In genomic region chr17:71505981-71506380, GRCh38 we compare ENCODE assay signal across 25 cellular contexts.
DNase-seq lines count a peak whose midpoint lies in the region; ATAC-seq, FAIRE-seq and TF ChIP-seq lines count a peak whose summit lies in the region.
"Had no signal": no experiment of that assay in that cellular context is flagged by ENCODE, and none has a peak within 500 bp of the region (broad histone marks: within the 10 kb centered on the region; RNA-seq: fewer than 3 reads in every experiment).

No MANE protein-coding gene starts in this region.

- peak overlapping the region; percentile 6 for H2BK5ac ChIP-seq in IMR-90 (ENCODE audit: low read depth, low read length, poor library complexity, severe bottlenecking)

- WGBS in mammary epithelial cell (ENCODE audit: low coverage, missing lambda C conversion rate): 93% methylated on average over 6 of the region's 6 CpGs
- 64% methylated on average over 6 of the region's 6 CpGs for WGBS in A549 (ENCODE audit: missing lambda C conversion rate)
- no CpG with 5 or more reads among the region's 6 CpGs for WGBS in IMR-90 (ENCODE audit: extremely low coverage in 2 of 2, insufficient read length in 1 of 2), 2 experiments

- no peaks in the 10 kb centered on the region for H3K9me3 Mint-ChIP-seq in MCF 10A (ENCODE audit: unreplicated experiment)

- H3K79me1 ChIP-seq in IMR-90 (ENCODE audit: low read depth in 1 of 2, low read length in 2 of 2): no peaks in the 10 kb centered on the region

- TF ChIP-seq POLR2A in A549 (IDR thresholded peaks at IDR 0.05; ENCODE audit: low read length) (no peak), IMR-90 (IDR thresholded peaks at IDR 0.05; ENCODE audit: low read depth, low read length) (no peak)

- H3K27ac ChIP-seq in mammary epithelial cell (ENCODE audit: insufficient read depth, low read depth, low read length) (no peak overlapping the region), A549 (no peak overlapping the region), IMR-90 (ENCODE audit: insufficient read depth, low read length) (no peak overlapping the region)
- H3K27ac ChIP-seq: 22Rv1, BLaER1 had no signal

- intact Hi-C loops in mammary epithelial cell (cut with micrococcal nuclease) (no loop called here), MCF 10A (cut with micrococcal nuclease) (no loop called here), IMR-90 (cut with micrococcal nuclease) (no loop called here)

- in situ Hi-C loops in mammary epithelial cell (cut with MboI; ENCODE audit: low sequenced_read_pairs in 2 of 2): no loop called here
- in situ Hi-C loops in IMR-90 (cut with MboI; ENCODE audit: low sequenced_read_pairs): no loop called here

- no peaks in the 10 kb centered on the region for H3K79me2 ChIP-seq in mammary epithelial cell (ENCODE audit: insufficient read depth, low read length)

- no peak overlapping the region for H3K23ac ChIP-seq in IMR-90 (ENCODE audit: low read depth, low read length)

- no peak overlapping the region for H3K14ac ChIP-seq in IMR-90 (replicated peaks; ENCODE audit: low read depth, low read length)

- H3K4me3 ChIP-seq in mammary epithelial cell (replicated peaks in 1 of 3; ENCODE audit: insufficient read depth in 1 of 3, low read depth in 2 of 3, low read length in 3 of 3) (no peak overlapping the region), A549 (no peak overlapping the region), IMR-90 (ENCODE audit: insufficient read depth, low read depth, low read length) (no peak overlapping the region)
- H3K4me3 ChIP-seq: BLaER1, GM12878 had no signal

- POLR2A ChIA-PET in MCF 10A (lab: Yijun Ruan, JAX) (no interaction called here), A549 (lab: Yijun Ruan, JAX) (no interaction called here), IMR-90 (lab: Charles Lee; ENCODE audit: unreplicated experiment) (no interaction called here)

- CTCF ChIA-PET in mammary epithelial cell (lab: Charles Lee; ENCODE audit: low non-redundant PET) (no interaction called here), MCF 10A (lab: Yijun Ruan, JAX) (interaction anchor here (0.5 to 1.6 kb wide), 3 partner anchors 17 to 443 kb away, joined by 3 to 5 read pairs (median 4); no protein-coding TSS in a partner anchor), A549 (lab: Yijun Ruan, JAX) (interaction anchor here (1.3 kb wide), 1 partner anchor 14 kb away, joined by 6 read pairs; no protein-coding TSS in a partner anchor), IMR-90 (lab: Yijun Ruan, JAX) (interaction anchor here (0.7 to 1.3 kb wide), 2 partner anchors 33 to 70 kb away, joined by 3 to 5 read pairs; no protein-coding TSS in a partner anchor)

- H3K9ac ChIP-seq in mammary epithelial cell (ENCODE audit: insufficient read depth, low read length) (no peak overlapping the region), IMR-90 (ENCODE audit: low read depth, low read length) (no peak overlapping the region)
- H3K9ac ChIP-seq: BLaER1 had no signal

- no peak overlapping the region for H4K5ac ChIP-seq in IMR-90 (ENCODE audit: low read depth, low read length)

- DNase-seq in mammary epithelial cell (no peak), MCF 10A (ENCODE audit: unreplicated experiment) (no peak), A549 (ENCODE audit: low read depth in 1 of 2, low spot score in 1 of 2) (no peak), IMR-90 (no peak), NCI-H774 (lab: John Stamatoyannopoulos, UW) (no peak)
- DNase-seq: ACHN; BE2C; C1 segment of cervical spinal cord; CD4-positive, alpha-beta memory T cell; CD4-positive, CD25-positive, alpha-beta regulatory T cell; CD8-positive, alpha-beta memory T cell; COR-L47; DMS 273 treated with DMSO at 0.1 percent for 48 hours; DMS153; DMS53; DMS79; DND-41; GDM1 had no signal

- no peak overlapping the region for H3K27ac Mint-ChIP-seq in MCF 10A (ENCODE audit: low read depth, unreplicated experiment)
- H3K27ac Mint-ChIP-seq: CD14-positive monocyte; CD4-positive, alpha-beta memory T cell; CD4-positive, CD25-positive, alpha-beta regulatory T cell; CD8-positive, alpha-beta memory T cell had no signal

- no peaks in the 10 kb centered on the region for H3K27me3 ChIP-seq in mammary epithelial cell (ENCODE audit: insufficient read depth, low read length)
- no peaks in the 10 kb centered on the region for H3K27me3 ChIP-seq in IMR-90 (ENCODE audit: control insufficient read depth, insufficient read depth, low read length)
- H3K27me3 ChIP-seq: BE2C, BLaER1 had no signal

- H3K18ac ChIP-seq in IMR-90 (ENCODE audit: low read depth, low read length): peak overlapping the region; percentile 60; the same call in 1 of the 2 replicates

- H3K4me2 ChIP-seq in mammary epithelial cell (ENCODE audit: insufficient read depth, low read depth, low read length) (no peak overlapping the region), A549 (no peak overlapping the region), IMR-90 (ENCODE audit: low read depth, low read length) (no peak overlapping the region)
- H3K4me2 ChIP-seq: BLaER1 had no signal

- no peak overlapping the region for H2AK5ac ChIP-seq in IMR-90 (ENCODE audit: low read depth, low read length)

- H3K4me1 Mint-ChIP-seq in MCF 10A (ENCODE audit: insufficient read depth, unreplicated experiment): peaks cover 6% of the 10 kb centered on the region
- H3K4me1 Mint-ChIP-seq: CD14-positive monocyte; CD4-positive, alpha-beta memory T cell; CD4-positive, CD25-positive, alpha-beta regulatory T cell; CD8-positive, alpha-beta memory T cell had no signal

- H3K36me3 ChIP-seq in mammary epithelial cell (ENCODE audit: insufficient read depth, low read length): no peaks in the 10 kb centered on the region
- no peaks in the 10 kb centered on the region for H3K36me3 ChIP-seq in IMR-90 (ENCODE audit: control insufficient read depth, insufficient read depth, low read length)
- H3K36me3 ChIP-seq: BE2C, BLaER1 had no signal

- no peak for TF ChIP-seq RAD21 in A549 (conservative IDR thresholded peaks at IDR 0.05 in 1 of 2, IDR thresholded peaks at IDR 0.05 in 1 of 2)
- TF ChIP-seq RAD21 in IMR-90 (IDR thresholded peaks at IDR 0.05; ENCODE audit: low read length): no peak

- H3K4me1 ChIP-seq in mammary epithelial cell (ENCODE audit: insufficient read depth, low read length) (peaks cover 14% of the 10 kb centered on the region), A549 (no peaks in the 10 kb centered on the region), IMR-90 (ENCODE audit: control insufficient read depth, insufficient read depth, low read length) (peaks cover 3% of the 10 kb centered on the region; the same call in 1 of the 2 replicates)

- TF ChIP-seq CTCF in mammary epithelial cell (conservative IDR thresholded peaks at IDR 0.05 in 1 of 2, IDR thresholded peaks at IDR 0.05 in 1 of 2; ENCODE audit: extremely low read depth in 1 of 2, insufficient read depth in 1 of 2, low read depth in 1 of 2, low read length in 2 of 2) (no peak), MCF 10A (IDR thresholded peaks at IDR 0.05; ENCODE audit: unreplicated experiment) (no peak), A549 (IDR thresholded peaks at IDR 0.05) (no peak), IMR-90 (conservative IDR thresholded peaks at IDR 0.05; ENCODE audit: low read depth, low read length) (no peak)

- BruUV-seq in mammary epithelial cell (replicated peaks; lab: Mats Ljungman, UMichigan): no TSS peak
- no TSS peak for BruUV-seq in MCF 10A (replicated peaks; lab: Mats Ljungman, UMichigan)
- no TSS peak for BruUV-seq in IMR-90 (replicated peaks; lab: Mats Ljungman, UMichigan)

- H4K20me1 ChIP-seq in mammary epithelial cell (ENCODE audit: insufficient read depth, low read length): no peaks in the 10 kb centered on the region
- H4K20me1 ChIP-seq in IMR-90 (ENCODE audit: insufficient read depth, low read length): no peaks in the 10 kb centered on the region
- H4K20me1 ChIP-seq: BLaER1 had no signal

- TF ChIP-seq EP300 in A549 (IDR thresholded peaks at IDR 0.05): no peak

- peak overlapping the region; percentile 28; the same call in 1 of the 2 replicates for H2BK20ac ChIP-seq in IMR-90 (ENCODE audit: low read depth, low read length)

- FAIRE-seq in A549 (lab: Jason Lieb, UNC): no peak
- FAIRE-seq: GM12878, GM12892, GM19239 had no signal

- H3K9me1 ChIP-seq in IMR-90 (ENCODE audit: insufficient read depth, low read length): 0 out of 2 replicates have a peak, but pooled peaks cover 3% of the 10 kb centered on the region

- H2AFZ ChIP-seq in mammary epithelial cell (ENCODE audit: low read depth, low read length): peak overlapping the region; percentile 46
- no peak overlapping the region for H2AFZ ChIP-seq in IMR-90 (replicated peaks; ENCODE audit: low read length, poor library complexity)

- H3K9me3 ChIP-seq in mammary epithelial cell (replicated peaks; ENCODE audit: insufficient read depth, low read length) (no peaks in the 10 kb centered on the region), A549 (no peaks in the 10 kb centered on the region), IMR-90 (ENCODE audit: control insufficient read depth, insufficient read depth, low read length) (no peaks in the 10 kb centered on the region)
- H3K9me3 ChIP-seq: BE2C, BLaER1 had no signal

- dilution Hi-C loops in mammary epithelial cell (cut with HindIII; ENCODE audit: low sequenced_read_pairs) (no loop called here), IMR-90 (cut with HindIII; ENCODE audit: low sequenced_read_pairs, unreplicated experiment) (no loop called here)

- H2BK120ac ChIP-seq in IMR-90 (ENCODE audit: low read depth, low read length): peak overlapping the region; percentile 52

- no peaks in the 10 kb centered on the region for H3K36me3 Mint-ChIP-seq in MCF 10A (ENCODE audit: insufficient read depth, unreplicated experiment)
- H3K36me3 Mint-ChIP-seq: CD14-positive monocyte; CD4-positive, alpha-beta memory T cell; CD4-positive, CD25-positive, alpha-beta regulatory T cell; CD8-positive, alpha-beta memory T cell had no signal

- H3K4ac ChIP-seq in IMR-90 (ENCODE audit: low read depth, low read length): peak overlapping the region; percentile 24; the same call in 1 of the 2 replicates

- H3K56ac ChIP-seq in IMR-90 (ENCODE audit: extremely low read depth, insufficient read depth, low read length): no peak overlapping the region

- H3K27me3 Mint-ChIP-seq in MCF 10A (ENCODE audit: insufficient read depth, unreplicated experiment): no peaks in the 10 kb centered on the region
- H3K27me3 Mint-ChIP-seq: CD4-positive, alpha-beta memory T cell; CD4-positive, CD25-positive, alpha-beta regulatory T cell; CD8-positive, alpha-beta memory T cell had no signal

- no peak for ATAC-seq in A549
- no peak for ATAC-seq in IMR-90 (ENCODE audit: low read depth)
- no peak for ATAC-seq in HG02798 (IDR thresholded peaks at IDR 0.05; ENCODE audit: poor library complexity, unreplicated experiment)
- ATAC-seq: GM12878 had no signal

- H4K8ac ChIP-seq in IMR-90 (ENCODE audit: low read depth in 2 of 2, low read length in 2 of 2): peak overlapping the region in 1 of 2 experiments; percentile 59; a peak in 1 of 4 replicates

- no peak overlapping the region; the same call in 2 of the 3 replicates for H2BK15ac ChIP-seq in IMR-90 (ENCODE audit: low read depth, low read length)

- H3K4me3 Mint-ChIP-seq in MCF 10A (ENCODE audit: unreplicated experiment): no peak overlapping the region
- H3K4me3 Mint-ChIP-seq: CD14-positive monocyte; CD4-positive, alpha-beta memory T cell; CD4-positive, CD25-positive, alpha-beta regulatory T cell; CD8-positive, alpha-beta memory T cell had no signal

- no peak overlapping the region for H4K91ac ChIP-seq in IMR-90 (ENCODE audit: insufficient read depth, low read depth, low read length)

- H2AK9ac ChIP-seq in IMR-90 (replicated peaks; ENCODE audit: low read depth, low read length, poor library complexity): no peak overlapping the region

TF ChIP-seq in A549, 52 proteins besides CTCF, POLR2A, EP300 and RAD21 (continues in another document):
- TF ChIP-seq KDM5A (IDR thresholded peaks at IDR 0.05): no peak
